ENCODE assay signal across 1 cellular context in genomic region chr4:125501661-125502060, GRCh38.
TF ChIP-seq lines count a peak whose summit lies in the region.

No MANE protein-coding gene starts in this region.

TF ChIP-seq in WTC11, 78 proteins besides CTCF, POLR2A, EP300 and RAD21 (continued from another document):
- no peak for TF ChIP-seq ERG (CRISPR knock-in tag; IDR thresholded peaks at IDR 0.05)
- TF ChIP-seq SMAD4 (CRISPR knock-in tag; IDR thresholded peaks at IDR 0.05): no peak
- TF ChIP-seq NFE2L1 (CRISPR knock-in tag; IDR thresholded peaks at IDR 0.05): no peak
- no peak for TF ChIP-seq CREM (CRISPR knock-in tag; IDR thresholded peaks at IDR 0.05)
- TF ChIP-seq MLX (CRISPR knock-in tag; IDR thresholded peaks at IDR 0.05): no peak
- no peak for TF ChIP-seq ZNF423 (CRISPR knock-in tag; IDR thresholded peaks at IDR 0.05)
- TF ChIP-seq USF2 (CRISPR knock-in tag; IDR thresholded peaks at IDR 0.05): no peak
